9 cellular contexts compared by ENCODE assay signal in genomic region chr12:59067068-59067467, GRCh38.
DNase-seq lines count a peak whose midpoint lies in the region; ATAC-seq lines count a peak whose summit lies in the region.
"Had no signal": no experiment of that assay in that cellular context is flagged by ENCODE, and none has a peak within 500 bp of the region (broad histone marks: within the 10 kb centered on the region; RNA-seq: fewer than 3 reads in every experiment).

No MANE protein-coding gene starts in this region.

- no peaks in the 10 kb centered on the region for H3K27me3 Mint-ChIP-seq in activated CD8-positive, alpha-beta T cell treated with anti-CD3 and anti-CD28 coated beads, Interleukin-2, amount 10 ng/mL, durations not matched to agents 7 days and 5 days (ENCODE audit: low read depth)

- no peak overlapping the region for H3K27ac Mint-ChIP-seq in activated CD8-positive, alpha-beta T cell treated with anti-CD3 and anti-CD28 coated beads, Interleukin-2, amount 10 ng/mL, durations not matched to agents 7 days and 5 days

- CTCF ChIA-PET in activated CD8-positive, alpha-beta T cell treated with anti-CD3 and anti-CD28 coated beads, Interleukin-2, amount 10 ng/mL, durations not matched to agents 7 days and 5 days (lab: Charles Lee) = interaction anchor here (1.0 kb wide), 1 partner anchor 11 kb away, joined by 3 read pairs; no protein-coding TSS in a partner anchor

- H3K4me1 Mint-ChIP-seq in activated CD8-positive, alpha-beta T cell treated with anti-CD3 and anti-CD28 coated beads, Interleukin-2, amount 10 ng/mL, durations not matched to agents 7 days and 5 days (ENCODE audit: low read depth) = no peaks in the 10 kb centered on the region

- H3K36me3 Mint-ChIP-seq in activated CD8-positive, alpha-beta T cell treated with anti-CD3 and anti-CD28 coated beads, Interleukin-2, amount 10 ng/mL, durations not matched to agents 7 days and 5 days (ENCODE audit: low read depth) = no peaks in the 10 kb centered on the region

- POLR2A ChIA-PET in activated CD8-positive, alpha-beta T cell treated with anti-CD3 and anti-CD28 coated beads, Interleukin-2, amount 10 ng/mL, durations not matched to agents 7 days and 5 days (lab: Charles Lee) = no interaction called here

- in situ Hi-C loops in Caki2 (cut with HindIII; ENCODE audit: low pct_unique_long_range_greater_than_20kb, low sequenced_read_pairs) = no loop called here

- no peaks in the 10 kb centered on the region for H3K9me3 Mint-ChIP-seq in activated CD8-positive, alpha-beta T cell treated with anti-CD3 and anti-CD28 coated beads, Interleukin-2, amount 10 ng/mL, durations not matched to agents 7 days and 5 days (ENCODE audit: insufficient read depth)

- peak; percentile 69 for ATAC-seq in HG03342 (IDR thresholded peaks at IDR 0.05; ENCODE audit: unreplicated experiment)
- ATAC-seq in activated CD8-positive, alpha-beta T cell treated with anti-CD3 and anti-CD28 coated beads, Interleukin-2, amount 10 ng/mL, durations not matched to agents 7 days and 5 days = no peak
- no peak for ATAC-seq in HG03039 (IDR thresholded peaks at IDR 0.05; ENCODE audit: unreplicated experiment)
- ATAC-seq: Panc1 had no signal

- peak; percentile 75 for DNase-seq in Caki2 (ENCODE audit: low read depth)
- peak; percentile 85 for DNase-seq in astrocyte of the hippocampus (ENCODE audit: low read depth, low spot score)
- DNase-seq in left kidney (ENCODE audit: low read depth, low spot score) = peak; percentile 90
- DNase-seq in activated gamma-delta T cell treated with Interleukin-2 at 50 U/mL for 16 hours = no peak
- no peak for DNase-seq in activated CD8-positive, alpha-beta T cell treated with anti-CD3 and anti-CD28 coated beads, Interleukin-2, amount 10 ng/mL, durations not matched to agents 7 days and 5 days
- no peak for DNase-seq in NCI-H2029 (lab: John Stamatoyannopoulos, UW)

- H3K4me3 Mint-ChIP-seq in activated CD8-positive, alpha-beta T cell treated with anti-CD3 and anti-CD28 coated beads, Interleukin-2, amount 10 ng/mL, durations not matched to agents 7 days and 5 days = no peak overlapping the region

Comparison
In these comparisons a context has a peak if more than half of its experiments do, and no peak if none do; other contexts are left out.
1. DNase-seq: peak in Caki2 (single experiment), astrocyte of the hippocampus (single experiment) and left kidney (single experiment); none in activated gamma-delta T cell treated with Interleukin-2 at 50 U/mL for 16 hours (single experiment), activated CD8-positive, alpha-beta T cell treated with anti-CD3 and anti-CD28 coated beads, Interleukin-2, amount 10 ng/mL, durations not matched to agents 7 days and 5 days (single experiment) and NCI-H2029 (single experiment).